Comparison of ENCODE assay signal across 28 cellular contexts in genomic region chr16:50984688-50985087, GRCh38.
"Had no signal": no experiment of that assay in that cellular context is flagged by ENCODE, and none has a peak within 500 bp of the region (broad histone marks: within the 10 kb centered on the region; RNA-seq: fewer than 3 reads in every experiment).

No MANE protein-coding gene starts in this region.

- H3K4me1 ChIP-seq: psoas muscle, spleen, suprapubic skin, testis, tibial artery, transverse colon, upper lobe of right lung, uterus had no signal

- H3K4me3 ChIP-seq: ovary, psoas muscle, skin epidermis, smooth muscle cell, spleen, suprapubic skin, testis, tibial artery, transverse colon, upper lobe of right lung, uterus had no signal

- H2AFZ ChIP-seq: parathyroid adenoma had no signal

- H3K27ac ChIP-seq: ovary, parathyroid adenoma, psoas muscle, skin epidermis, spleen, suprapubic skin, testis, tibial artery, transverse colon, upper lobe of right lung, uterus had no signal

- H3K9ac ChIP-seq: parathyroid adenoma had no signal

- ATAC-seq: naive thymus-derived CD8-positive, alpha-beta T cell; psoas muscle; right cardiac atrium; sciatic nerve; stimulated activated memory B cell treated with anti-CD40 and anti-IgM and Interleukin-4, amounts not matched to agents 10 μg/mL and 1 μg/mL and 100 μg/mL, for 72 hours; stimulated activated naive CD8-positive, alpha-beta T cell treated with anti-CD3 and anti-CD28 coated beads, Interleukin-15, amount 100 ng/mL, for 72 hours; stimulated activated naive CD8-positive, alpha-beta T cell treated with anti-CD3 and anti-CD28 coated beads, Interleukin-15, Interleukin-2, amounts not matched to agents 100 U/mL and 50 U/mL, for 24 hours; upper lobe of right lung had no signal

- H3K27me3 ChIP-seq: ovary, suprapubic skin, testis, tibial artery, transverse colon, upper lobe of right lung, uterus had no signal

- H3K4me2 ChIP-seq: smooth muscle cell had no signal

- H3K79me2 ChIP-seq: parathyroid adenoma had no signal

- DNase-seq: naive thymus-derived CD8-positive, alpha-beta T cell; nephron progenitor cell; occipital lobe; ovary; posterior cingulate gyrus; psoas muscle; right cardiac atrium; spleen; stimulated activated CD4-positive, alpha-beta T cell treated with anti-CD3 and anti-CD28 coated beads, Interleukin-12 subunit alpha, Interleukin-12 subunit beta, amount 100 ng/mL, for 4 hours; stimulated activated CD4-positive, alpha-beta T cell treated with anti-CD3 and anti-CD28 coated beads, Interleukin-1b, Interleukin-23, amount 100 ng/mL, for 48 hours; stimulated activated CD4-positive, alpha-beta T cell treated with anti-CD3 and anti-CD28 coated beads, Interleukin-4, amount 100 ng/mL, for 1 hour; stimulated activated CD4-positive, alpha-beta T cell treated with anti-CD3 and anti-CD28 coated beads, Interleukin-4, amount 100 ng/mL, for 4 hours; stimulated activated CD8-positive, alpha-beta memory T cell treated with anti-CD3 and anti-CD28 coated beads, Interleukin-4, amount 100 ng/mL, for 48 hours; stimulated activated naive CD4-positive, alpha-beta T cell; stimulated activated naive CD8-positive, alpha-beta T cell treated with anti-CD3 and anti-CD28 coated beads, Interleukin-15, amount 100 ng/mL, for 72 hours; stimulated activated naive CD8-positive, alpha-beta T cell treated with anti-CD3 and anti-CD28 coated beads, Interleukin-15, Interleukin-2, amounts not matched to agents 100 U/mL and 50 U/mL, for 24 hours; substantia nigra; testis; tibial artery; transverse colon; upper lobe of right lung; uterus had no signal

- H3K36me3 ChIP-seq: ovary, spleen, suprapubic skin, tibial artery, transverse colon, upper lobe of right lung, uterus had no signal

- H3K9me3 ChIP-seq: ovary, psoas muscle, suprapubic skin, testis, tibial artery, transverse colon, upper lobe of right lung, uterus had no signal
